In the genomic region with DNA sequence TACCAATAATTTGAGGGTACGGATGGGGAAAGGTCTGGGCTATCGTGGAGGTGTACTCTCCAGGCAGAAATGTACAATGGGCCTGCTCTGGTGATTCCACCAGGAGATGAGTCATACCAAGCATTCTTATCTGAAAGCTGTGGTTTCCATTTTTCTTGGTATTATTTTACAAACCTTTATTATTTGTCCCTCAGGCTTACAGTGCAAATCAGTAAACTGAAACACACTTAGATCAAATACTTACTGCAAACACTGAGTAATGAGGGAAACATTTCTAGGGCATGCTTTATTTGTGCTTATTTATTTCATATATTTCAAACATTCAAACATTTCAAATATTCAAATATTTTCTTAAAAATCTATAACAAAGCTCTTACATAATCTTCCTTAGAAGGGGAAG, we compare ENCODE assay signal across 9 cellular contexts.
A peak's percentile ranks its signal among the peaks of the same experiment; 100 is the strongest.
DNase-seq lines count a peak whose midpoint lies in the region; ATAC-seq and TF ChIP-seq lines count a peak whose summit lies in the region.
"Had no signal": no experiment of that assay in that cellular context is flagged by ENCODE, and none has a peak within 500 bp of the region (broad histone marks: within the 10 kb centered on the region; RNA-seq: fewer than 3 reads in every experiment).

No MANE protein-coding gene starts in this region.

- no peak overlapping the region for H3K9ac ChIP-seq in fibroblast of lung (ENCODE audit: insufficient read depth, low read length)

- H3K9me3 ChIP-seq in fibroblast of lung (ENCODE audit: control insufficient read depth, insufficient read depth, low read depth, low read length) = no peaks in the 10 kb centered on the region

- no peak overlapping the region for H2AFZ ChIP-seq in fibroblast of lung (ENCODE audit: low read length)

- CTCF ChIA-PET in GM10248 (lab: Yijun Ruan, JAX) = interaction anchor here (0.9 to 1.3 kb wide), 3 partner anchors 9 to 22 kb away, joined by 3 read pairs; no protein-coding TSS in a partner anchor

- H4K20me1 ChIP-seq in fibroblast of lung (ENCODE audit: control insufficient read depth, extremely low read depth, insufficient read depth, low read length) = no peaks in the 10 kb centered on the region

- TF ChIP-seq CTCF in GM10248 (IDR thresholded peaks at IDR 0.05; ENCODE audit: control extremely low read depth, extremely low read depth, low read depth, missing control alignments) (no peak), fibroblast of lung (conservative IDR thresholded peaks at IDR 0.05 in 1 of 2, IDR thresholded peaks at IDR 0.05 in 1 of 2; ENCODE audit: low read depth in 1 of 2, low read length in 2 of 2) (no peak)

- DNase-seq in GM10248 (ENCODE audit: extremely low spot score) (peak; percentile 9), HPDE6-E6E7 (ENCODE audit: extremely low spot score) (peak; percentile 58), fibroblast of lung (ENCODE audit: low read depth in 2 of 2) (peak; percentile 51 to 83), KG1 (lab: John Stamatoyannopoulos, UW) (no peak), anterior cingulate cortex (lab: John Stamatoyannopoulos, UW) (no peak), iPS-NIHi11 (ENCODE audit: low spot score) (no peak), NCI-H128 (lab: John Stamatoyannopoulos, UW; ENCODE audit: unreplicated experiment) (no peak)
- DNase-seq: retina had no signal

- POLR2A ChIA-PET in GM10248 (lab: Yijun Ruan, JAX) = no interaction called here

- H3K4me2 ChIP-seq in fibroblast of lung (ENCODE audit: extremely low read depth, insufficient read depth, low read length) = no peak overlapping the region

- ATAC-seq in GM21723 (IDR thresholded peaks at IDR 0.05; ENCODE audit: unreplicated experiment) = peak; percentile 87

- no peaks in the 10 kb centered on the region for H3K27me3 ChIP-seq in fibroblast of lung (ENCODE audit: control insufficient read depth, insufficient read depth, low read length)

- H3K4me3 ChIP-seq in fibroblast of lung (replicated peaks in 1 of 4; ENCODE audit: control extremely low read depth in 1 of 4, insufficient read depth in 1 of 4, low read depth in 3 of 4, low read length in 4 of 4) = no peak overlapping the region

- no peak overlapping the region for H3K27ac ChIP-seq in fibroblast of lung (ENCODE audit: insufficient read depth, low read length)

- no peaks in the 10 kb centered on the region for H3K36me3 ChIP-seq in fibroblast of lung (ENCODE audit: control insufficient read depth, insufficient read depth, low read length)

- H3K4me1 ChIP-seq in fibroblast of lung (ENCODE audit: control insufficient read depth, extremely low read depth, insufficient read depth, low read length) = peaks cover 9% of the 10 kb centered on the region

- H3K79me2 ChIP-seq in fibroblast of lung (ENCODE audit: control insufficient read depth, insufficient read depth, low read length) = no peaks in the 10 kb centered on the region

Comparison
In these comparisons a context has a peak if more than half of its experiments do, and no peak if none do; other contexts are left out.
1. DNase-seq: peak in GM10248 (single experiment), HPDE6-E6E7 (single experiment) and fibroblast of lung (2 of 2); none in KG1 (single experiment), anterior cingulate cortex (0 of 58), iPS-NIHi11 (single experiment) and NCI-H128 (single experiment).